ENCODE assay signal across 1 cellular context in the genomic region with DNA sequence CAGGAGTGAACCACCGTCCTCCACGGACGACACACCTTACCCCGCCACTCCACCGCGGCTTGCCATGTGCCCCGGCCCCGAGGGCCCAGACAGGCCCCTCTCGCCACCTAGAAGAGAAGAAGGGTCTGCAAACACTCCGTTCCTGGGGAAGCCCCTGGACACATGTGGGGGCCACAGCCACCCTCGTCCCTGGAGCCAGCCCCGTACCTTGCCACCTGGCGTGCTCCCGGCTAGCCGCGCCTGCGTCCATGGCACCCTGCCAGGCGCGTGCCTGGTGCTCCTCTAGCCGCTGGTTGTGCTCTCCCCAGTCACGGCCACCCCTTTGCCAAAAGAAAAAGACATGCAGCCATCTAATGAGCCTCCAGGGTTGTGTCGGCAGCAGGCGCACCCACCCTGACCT.
TF ChIP-seq lines count a peak whose summit lies in the region.

No MANE protein-coding gene starts in this region.

TF ChIP-seq in WTC11, 78 proteins besides CTCF, POLR2A, EP300 and RAD21:
- TF ChIP-seq OVOL2 (CRISPR knock-in tag; IDR thresholded peaks at IDR 0.05; ENCODE audit: borderline replicate concordance) (no peak), ZNF317 (CRISPR knock-in tag; IDR thresholded peaks at IDR 0.05; ENCODE audit: borderline replicate concordance, low read depth) (no peak), ZNF396 (CRISPR knock-in tag; IDR thresholded peaks at IDR 0.05; ENCODE audit: borderline replicate concordance) (no peak), CBFB (CRISPR knock-in tag; IDR thresholded peaks at IDR 0.05; ENCODE audit: low read depth) (no peak), ZNF423 (CRISPR knock-in tag; IDR thresholded peaks at IDR 0.05) (no peak), FOXP1 (CRISPR knock-in tag; IDR thresholded peaks at IDR 0.05; ENCODE audit: borderline replicate concordance) (no peak), KAT7 (CRISPR knock-in tag; IDR thresholded peaks at IDR 0.05; ENCODE audit: borderline replicate concordance) (no peak), ATF1 (CRISPR knock-in tag; IDR thresholded peaks at IDR 0.05) (no peak), ZNF416 (CRISPR knock-in tag; IDR thresholded peaks at IDR 0.05) (no peak), NFE2L1 (CRISPR knock-in tag; IDR thresholded peaks at IDR 0.05) (no peak), SMAD3 (CRISPR knock-in tag; IDR thresholded peaks at IDR 0.05; ENCODE audit: borderline replicate concordance) (no peak), NR1H2 (CRISPR knock-in tag; IDR thresholded peaks at IDR 0.05) (no peak)
- TF ChIP-seq, protein P1, sequence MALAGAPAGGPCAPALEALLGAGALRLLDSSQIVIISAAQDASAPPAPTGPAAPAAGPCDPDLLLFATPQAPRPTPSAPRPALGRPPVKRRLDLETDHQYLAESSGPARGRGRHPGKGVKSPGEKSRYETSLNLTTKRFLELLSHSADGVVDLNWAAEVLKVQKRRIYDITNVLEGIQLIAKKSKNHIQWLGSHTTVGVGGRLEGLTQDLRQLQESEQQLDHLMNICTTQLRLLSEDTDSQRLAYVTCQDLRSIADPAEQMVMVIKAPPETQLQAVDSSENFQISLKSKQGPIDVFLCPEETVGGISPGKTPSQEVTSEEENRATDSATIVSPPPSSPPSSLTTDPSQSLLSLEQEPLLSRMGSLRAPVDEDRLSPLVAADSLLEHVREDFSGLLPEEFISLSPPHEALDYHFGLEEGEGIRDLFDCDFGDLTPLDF (CRISPR knock-in tag; IDR thresholded peaks at IDR 0.05), result no peak
- TF ChIP-seq, protein P2, sequence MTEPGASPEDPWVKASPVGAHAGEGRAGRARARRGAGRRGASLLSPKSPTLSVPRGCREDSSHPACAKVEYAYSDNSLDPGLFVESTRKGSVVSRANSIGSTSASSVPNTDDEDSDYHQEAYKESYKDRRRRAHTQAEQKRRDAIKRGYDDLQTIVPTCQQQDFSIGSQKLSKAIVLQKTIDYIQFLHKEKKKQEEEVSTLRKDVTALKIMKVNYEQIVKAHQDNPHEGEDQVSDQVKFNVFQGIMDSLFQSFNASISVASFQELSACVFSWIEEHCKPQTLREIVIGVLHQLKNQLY (CRISPR knock-in tag; IDR thresholded peaks at IDR 0.05), result no peak
- TF ChIP-seq, protein P3, sequence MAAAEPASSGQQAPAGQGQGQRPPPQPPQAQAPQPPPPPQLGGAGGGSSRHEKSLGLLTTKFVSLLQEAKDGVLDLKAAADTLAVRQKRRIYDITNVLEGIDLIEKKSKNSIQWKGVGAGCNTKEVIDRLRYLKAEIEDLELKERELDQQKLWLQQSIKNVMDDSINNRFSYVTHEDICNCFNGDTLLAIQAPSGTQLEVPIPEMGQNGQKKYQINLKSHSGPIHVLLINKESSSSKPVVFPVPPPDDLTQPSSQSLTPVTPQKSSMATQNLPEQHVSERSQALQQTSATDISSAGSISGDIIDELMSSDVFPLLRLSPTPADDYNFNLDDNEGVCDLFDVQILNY (CRISPR knock-in tag; IDR thresholded peaks at IDR 0.05), result no peak
